ENCODE assay signal across 1 cellular context in the genomic region with DNA sequence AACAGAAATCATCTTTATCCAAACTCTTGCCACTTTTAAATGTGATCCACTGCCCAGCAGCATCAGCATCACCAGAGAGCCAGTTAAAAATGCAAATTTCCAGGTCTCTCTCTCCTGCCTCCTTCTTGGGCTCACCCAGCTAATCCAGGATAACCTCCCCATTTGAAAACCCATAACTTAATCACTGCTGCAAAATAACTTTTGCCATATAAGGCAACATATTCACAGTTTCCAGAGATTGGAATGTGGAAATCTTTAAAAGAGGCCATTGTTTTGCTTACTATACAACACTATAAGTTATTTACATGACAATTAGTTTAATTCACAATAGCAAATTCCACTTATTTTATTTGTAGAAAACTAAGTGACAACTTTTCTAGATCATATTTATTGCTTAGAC.
TF ChIP-seq lines count a peak whose summit lies in the region.

No MANE protein-coding gene starts in this region.

TF ChIP-seq in HepG2, 621 proteins besides CTCF, POLR2A, EP300 and RAD21:
- TF ChIP-seq PHF8 (CRISPR knock-in tag; IDR thresholded peaks at IDR 0.05) (no peak), ZNF337 (CRISPR knock-in tag; IDR thresholded peaks at IDR 0.05; ENCODE audit: borderline replicate concordance, low read depth) (no peak), SRF (IDR thresholded peaks at IDR 0.05; ENCODE audit: low read depth, low read length) (peak; percentile 60; the same call in 1 of the 2 replicates)
